ENCODE assay signal across 14 cellular contexts in the genomic region with DNA sequence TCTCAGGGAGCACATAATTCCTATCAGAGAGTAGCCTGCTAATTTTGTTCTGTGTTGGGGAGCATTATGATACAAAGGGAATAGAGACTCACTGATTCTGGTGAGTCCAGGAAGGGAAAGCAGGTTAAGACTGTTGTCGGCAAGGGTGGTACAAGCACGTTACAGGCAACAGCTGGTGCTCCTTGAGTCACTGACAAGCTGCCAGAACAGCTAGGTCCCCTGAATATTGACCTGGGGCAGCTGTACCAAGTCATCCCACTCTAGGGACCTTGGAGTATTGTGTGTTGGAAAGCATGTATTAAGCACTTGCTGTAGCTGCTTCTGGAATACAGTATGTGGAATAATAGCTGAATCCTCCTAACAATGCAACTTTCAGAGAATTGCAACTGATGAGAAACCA. TPM values are rescaled to one million over a fixed set of nuclear protein-coding genes. Genes with fewer than 3 reads are reported as not detected.
DNase-seq lines count a peak whose midpoint lies in the region; ATAC-seq lines count a peak whose summit lies in the region.
"Had no signal": no experiment of that assay in that cellular context is flagged by ENCODE, and none has a peak within 500 bp of the region (broad histone marks: within the 10 kb centered on the region; RNA-seq: fewer than 3 reads in every experiment).

No MANE protein-coding gene starts in this region.

- peak; percentile 9 for DNase-seq in NCI-H1092 treated with DMSO at 0.1 percent for 48 hours (lab: John Stamatoyannopoulos, UW)
- no peak for DNase-seq in NCI-H1092 (lab: John Stamatoyannopoulos, UW)
- peak; percentile 76 for DNase-seq in LHCN-M2 (ENCODE audit: low read depth)
- peak; percentile 76 to 91 for DNase-seq in NCI-H524 (lab: John Stamatoyannopoulos, UW)
- DNase-seq in myocyte (ENCODE audit: low read depth) = peak; percentile 65
- no peak for DNase-seq in stimulated activated naive CD4-positive, alpha-beta T cell (lab: John Stamatoyannopoulos, UW)
- DNase-seq in DMS53 treated with DMSO at 0.1 percent for 48 hours (lab: John Stamatoyannopoulos, UW; ENCODE audit: unreplicated experiment) = no peak
- DNase-seq: CD8-positive, alpha-beta T cell; COR-L47; DMS53; GM23248 had no signal

- no peak for ATAC-seq in HG02759 (IDR thresholded peaks at IDR 0.05; ENCODE audit: unreplicated experiment)
- ATAC-seq: CD8-positive, alpha-beta T cell; GM12878; HCT116 had no signal

RNA-seq across cellular contexts. Expression of gene GLCCI1, which starts 37.0 kb away (rescaled TPM):
- total RNA-seq in LHCN-M2 (2014; rRNA removed) (4.2 and 4.9 TPM in 2 replicates), myocyte (3.6 and 8.6 TPM in 2 replicates)
- polyA plus RNA-seq in LHCN-M2 (2012) = 2.1 TPM
- 3.3 TPM for polyA plus RNA-seq in myocyte (2012)

Comparison
In these comparisons a context has a peak if more than half of its experiments do, and no peak if none do; other contexts are left out.
1. DNase-seq: peak in NCI-H1092 treated with DMSO at 0.1 percent for 48 hours (single experiment), LHCN-M2 (single experiment), NCI-H524 (2 of 2) and myocyte (single experiment); none in NCI-H1092 (single experiment), stimulated activated naive CD4-positive, alpha-beta T cell (0 of 6) and DMS53 treated with DMSO at 0.1 percent for 48 hours (single experiment).